12 cellular contexts compared by ENCODE assay signal in genomic region chr1:56491441-56491840, GRCh38.
A peak's percentile ranks its signal among the peaks of the same experiment; 100 is the strongest.
DNase-seq lines count a peak whose midpoint lies in the region; ATAC-seq, FAIRE-seq and TF ChIP-seq lines count a peak whose summit lies in the region.
"Had no signal": no experiment of that assay in that cellular context is flagged by ENCODE, and none has a peak within 500 bp of the region (broad histone marks: within the 10 kb centered on the region; RNA-seq: fewer than 3 reads in every experiment).

No MANE protein-coding gene starts in this region.

- peak; percentile 26 for DNase-seq in HT-29 (ENCODE audit: low spot score)
- peak; percentile 25 for DNase-seq in hepatic stellate cell (ENCODE audit: low spot score)
- peak; percentile 30 for DNase-seq in small intestine
- DNase-seq in stimulated activated naive CD8-positive, alpha-beta T cell treated with anti-CD3 and anti-CD28 coated beads, Interleukin-15, amount 100 ng/mL, for 72 hours: no peak
- no peak for DNase-seq in activated T-cell treated with anti-CD3 and anti-CD28 coated beads, Interleukin-2, amount 50 U/mL, for 24 hours
- DNase-seq: activated T-cell treated with anti-CD3 and anti-CD28 coated beads, Interleukin-2, amount 50 U/mL, for 48 hours; MG63; NCI-H2171; retina; SW 1271 had no signal

- H3K4me3 Mint-ChIP-seq in brain: no peak overlapping the region
- H3K4me3 Mint-ChIP-seq in stimulated activated naive CD8-positive, alpha-beta T cell treated with anti-CD3 and anti-CD28 coated beads, Interleukin-15, amount 100 ng/mL, for 72 hours: no peak overlapping the region
- no peak overlapping the region for H3K4me3 Mint-ChIP-seq in activated T-cell treated with anti-CD3 and anti-CD28 coated beads, Interleukin-2, amount 50 U/mL, for 24 hours

- no peak for FAIRE-seq in small intestine (lab: Jason Lieb, UNC)

- peak overlapping the region in 3 of 5 experiments; percentile 14 to 78 (median 66) for H3K27ac Mint-ChIP-seq in brain
- no peak overlapping the region for H3K27ac Mint-ChIP-seq in stimulated activated naive CD8-positive, alpha-beta T cell treated with anti-CD3 and anti-CD28 coated beads, Interleukin-15, amount 100 ng/mL, for 72 hours
- no peak overlapping the region for H3K27ac Mint-ChIP-seq in activated T-cell treated with anti-CD3 and anti-CD28 coated beads, Interleukin-2, amount 50 U/mL, for 24 hours

- peaks cover 0 to 3% of the 10 kb centered on the region in 2 donors for H3K36me3 ChIP-seq in small intestine (ENCODE audit: control insufficient read depth in 2 of 2, insufficient read depth in 2 of 2, low read length in 2 of 2)

- peaks cover under 1 to 3% of the 10 kb centered on the region in 2 donors for H3K4me1 ChIP-seq in small intestine (ENCODE audit: control insufficient read depth in 2 of 2, insufficient read depth in 1 of 2, low read depth in 1 of 2, low read length in 1 of 2)

- H3K27me3 ChIP-seq in small intestine (ENCODE audit: control insufficient read depth in 2 of 2, insufficient read depth in 2 of 2, low read length in 2 of 2): no peaks in the 10 kb centered on the region
- H3K27me3 ChIP-seq: MG63 had no signal

- no peak for TF ChIP-seq CTCF in brain (conservative IDR thresholded peaks at IDR 0.05)

- no peaks in the 10 kb centered on the region for H3K9me3 Mint-ChIP-seq in brain
- H3K9me3 Mint-ChIP-seq in stimulated activated naive CD8-positive, alpha-beta T cell treated with anti-CD3 and anti-CD28 coated beads, Interleukin-15, amount 100 ng/mL, for 72 hours: peaks cover 9 to 21% of the 10 kb centered on the region in 2 donors
- no peaks in the 10 kb centered on the region for H3K9me3 Mint-ChIP-seq in activated T-cell treated with anti-CD3 and anti-CD28 coated beads, Interleukin-2, amount 50 U/mL, for 24 hours

- no peaks in the 10 kb centered on the region for H3K9me3 ChIP-seq in small intestine (ENCODE audit: control insufficient read depth, low read depth)
- H3K9me3 ChIP-seq: MG63 had no signal

- no peak for ATAC-seq in stimulated activated naive CD8-positive, alpha-beta T cell treated with anti-CD3 and anti-CD28 coated beads, Interleukin-15, amount 100 ng/mL, for 72 hours
- no peak for ATAC-seq in HG03442 (IDR thresholded peaks at IDR 0.05; ENCODE audit: unreplicated experiment)

- H3K27me3 Mint-ChIP-seq in brain: no peaks in the 10 kb centered on the region
- H3K27me3 Mint-ChIP-seq in stimulated activated naive CD8-positive, alpha-beta T cell treated with anti-CD3 and anti-CD28 coated beads, Interleukin-15, amount 100 ng/mL, for 72 hours: no peaks in the 10 kb centered on the region
- H3K27me3 Mint-ChIP-seq in activated T-cell treated with anti-CD3 and anti-CD28 coated beads, Interleukin-2, amount 50 U/mL, for 24 hours: peaks cover 4% of the 10 kb centered on the region

- peaks cover 27% of the 10 kb centered on the region for H3K4me1 Mint-ChIP-seq in brain
- no peaks in the 10 kb centered on the region for H3K4me1 Mint-ChIP-seq in stimulated activated naive CD8-positive, alpha-beta T cell treated with anti-CD3 and anti-CD28 coated beads, Interleukin-15, amount 100 ng/mL, for 72 hours
- no peaks in the 10 kb centered on the region for H3K4me1 Mint-ChIP-seq in activated T-cell treated with anti-CD3 and anti-CD28 coated beads, Interleukin-2, amount 50 U/mL, for 24 hours (ENCODE audit: low read depth)

- WGBS in small intestine, 3 donors: 29 to 59% (median 49%) methylated on average over 5 of the region's 5 CpGs

- H3K36me3 Mint-ChIP-seq in brain: peaks cover 35% of the 10 kb centered on the region
- no peaks in the 10 kb centered on the region for H3K36me3 Mint-ChIP-seq in activated T-cell treated with anti-CD3 and anti-CD28 coated beads, Interleukin-2, amount 50 U/mL, for 24 hours (ENCODE audit: low read depth)

- no peak overlapping the region for H3K4me3 ChIP-seq in small intestine (ENCODE audit: low read depth in 1 of 2, low read length in 2 of 2)
- H3K4me3 ChIP-seq: MG63 had no signal

- H3K27ac ChIP-seq in small intestine (ENCODE audit: low read depth in 1 of 2, low read length in 1 of 2): no peak overlapping the region

Comparison
In these comparisons a context has a peak if more than half of its experiments do, and no peak if none do; other contexts are left out.
1. DNase-seq: peak in HT-29 (single experiment), hepatic stellate cell (single experiment) and small intestine (single experiment); none in stimulated activated naive CD8-positive, alpha-beta T cell treated with anti-CD3 and anti-CD28 coated beads, Interleukin-15, amount 100 ng/mL, for 72 hours (0 of 2) and activated T-cell treated with anti-CD3 and anti-CD28 coated beads, Interleukin-2, amount 50 U/mL, for 24 hours (single experiment).
2. H3K27ac Mint-ChIP-seq: peak in brain (3 of 5); none in stimulated activated naive CD8-positive, alpha-beta T cell treated with anti-CD3 and anti-CD28 coated beads, Interleukin-15, amount 100 ng/mL, for 72 hours (0 of 2) and activated T-cell treated with anti-CD3 and anti-CD28 coated beads, Interleukin-2, amount 50 U/mL, for 24 hours (single experiment).